In the genomic region with DNA sequence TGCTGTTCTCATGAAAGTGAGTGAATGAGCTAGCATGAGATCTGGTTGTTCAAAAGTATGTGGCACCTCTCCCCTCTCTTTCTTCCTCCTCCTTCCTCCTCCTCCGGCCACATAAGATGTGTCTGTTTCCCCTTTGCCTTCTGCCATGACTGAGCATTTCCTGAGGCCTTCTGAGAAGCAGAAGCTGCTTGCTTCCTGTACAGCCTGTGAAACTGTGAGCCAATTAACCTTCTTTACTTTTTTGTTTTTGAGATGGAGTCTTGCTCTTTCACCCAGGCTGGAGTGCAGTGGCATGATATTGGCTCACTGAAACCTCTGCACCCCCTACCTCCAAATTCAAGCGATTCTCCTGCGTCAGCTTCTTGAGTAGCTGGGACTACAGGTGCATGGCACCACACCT, we compare ENCODE assay signal across 9 cellular contexts. TPM values are rescaled to one million over a fixed set of nuclear protein-coding genes. Genes with fewer than 3 reads are reported as not detected.
A peak's percentile ranks its signal among the peaks of the same experiment; 100 is the strongest.
DNase-seq lines count a peak whose midpoint lies in the region; ATAC-seq, FAIRE-seq and TF ChIP-seq lines count a peak whose summit lies in the region.
"Had no signal": no experiment of that assay in that cellular context is flagged by ENCODE, and none has a peak within 500 bp of the region (broad histone marks: within the 10 kb centered on the region; RNA-seq: fewer than 3 reads in every experiment).

No MANE protein-coding gene starts in this region.

- WGBS in K562 (ENCODE audit: insufficient coverage, low coverage, missing lambda C conversion rate), result 83% methylated on average over 2 of the region's 3 CpGs

- peak overlapping the region; percentile 85 for H2AFZ ChIP-seq in K562 (ENCODE audit: low read depth, low read length)

- H3K4me1 ChIP-seq in K562 (replicated peaks in 1 of 2; ENCODE audit: control insufficient read depth in 2 of 2, insufficient read depth in 2 of 2, low read length in 2 of 2), result peaks cover 9 to 18% of the 10 kb centered on the region in 2 experiments

- FAIRE-seq in K562 (lab: Jason Lieb, UNC), result peak; percentile 62

- H3K9me1 ChIP-seq in K562 (ENCODE audit: control insufficient read depth, insufficient read depth, low read length), result no peaks in the 10 kb centered on the region

- no peak for DNase-seq in SK-N-MC (ENCODE audit: low read depth, low spot score)
- DNase-seq in K562 (ENCODE audit: extremely low read depth in 1 of 4, low spot score in 3 of 4), result peak in 2 of 4 experiments; percentile 25 to 62
- DNase-seq in stimulated activated CD8-positive, alpha-beta memory T cell treated with anti-CD3 and anti-CD28 coated beads, Interleukin-4, amount 100 ng/mL, for 48 hours, result peak; percentile 28
- DNase-seq in iPS-NIHi7 (ENCODE audit: extremely low spot score), result no peak
- no peak for DNase-seq in NCI-H510A (lab: John Stamatoyannopoulos, UW)

- ATAC-seq in GM21390 (IDR thresholded peaks at IDR 0.05; ENCODE audit: unreplicated experiment), result peak; percentile 70
- peak; percentile 77 for ATAC-seq in K562
- ATAC-seq in GM19035 (IDR thresholded peaks at IDR 0.05; ENCODE audit: unreplicated experiment), result no peak
- ATAC-seq in HG03025 (IDR thresholded peaks at IDR 0.05; ENCODE audit: low FRiP score, unreplicated experiment), result no peak

- no peak overlapping the region for H3K27ac ChIP-seq in SK-N-MC
- H3K27ac ChIP-seq in K562 (ENCODE audit: extremely low read depth, low read depth, low read length), result 0 out of 3 replicates have a peak overlapping the region, but pooled peaks have one; percentile 5

- intact Hi-C loops in K562 (cut with micrococcal nuclease), result no loop called here

- POLR2A ChIA-PET in K562 (lab: Yijun Ruan, JAX), result no interaction called here

- CTCF ChIA-PET in K562 (lab: Yijun Ruan, JAX; ENCODE audit: low intra/inter-chr PET ratio), result no interaction called here

- peak overlapping the region; percentile 17 for H3K4me2 ChIP-seq in K562 (ENCODE audit: insufficient read depth, low read length)

- in situ Hi-C loops in K562 (cut with MboI), result no loop called here

- TF ChIP-seq RAD21 in K562 (CRISPR knock-in tag; conservative IDR thresholded peaks at IDR 0.05 in 1 of 2, IDR thresholded peaks at IDR 0.05 in 1 of 2), result no peak

- H3K9ac ChIP-seq in SK-N-MC (ENCODE audit: insufficient read length), result no peak overlapping the region
- no peak overlapping the region for H3K9ac ChIP-seq in K562 (ENCODE audit: insufficient read depth in 1 of 2, low read depth in 2 of 2, low read length in 2 of 2)

- no peak for TF ChIP-seq EP300 in K562 (IDR thresholded peaks at IDR 0.05; ENCODE audit: low read length)

- H3K9me3 ChIP-seq in SK-N-MC (ENCODE audit: low read depth, low read length) (no peaks in the 10 kb centered on the region), K562 (replicated peaks; ENCODE audit: control insufficient read depth, insufficient read depth, low read depth, low read length) (no peaks in the 10 kb centered on the region; the same call in 1 of the 2 replicates)

- H4K20me1 ChIP-seq in K562 (replicated peaks; ENCODE audit: control insufficient read depth, insufficient read depth, low read length), result no peaks in the 10 kb centered on the region

- no peaks in the 10 kb centered on the region for H3K36me3 ChIP-seq in SK-N-MC (ENCODE audit: insufficient read depth, low read length)
- H3K36me3 ChIP-seq in K562 (ENCODE audit: control insufficient read depth, insufficient read depth, low read length), result no peaks in the 10 kb centered on the region

- no peaks in the 10 kb centered on the region for H3K27me3 ChIP-seq in K562 (ENCODE audit: control insufficient read depth in 2 of 2, insufficient read depth in 2 of 2, low read length in 2 of 2)

- H3K79me2 ChIP-seq in K562 (ENCODE audit: control insufficient read depth, insufficient read depth, low read length), result no peaks in the 10 kb centered on the region

- H3K4me3 ChIP-seq in SK-N-MC (peak overlapping the region; percentile 44), K562 (no peak overlapping the region)

- no TSS peak for BruUV-seq in K562 (replicated peaks; lab: Mats Ljungman, UMichigan)

- no peak for TF ChIP-seq POLR2A in K562 (conservative IDR thresholded peaks at IDR 0.05)

- TF ChIP-seq CTCF in K562 (IDR thresholded peaks at IDR 0.05 in 2 of 3, conservative IDR thresholded peaks at IDR 0.05 in 1 of 3; ENCODE audit: insufficient read depth in 2 of 3, low read depth in 1 of 3, low read length in 3 of 3), result no peak

TF ChIP-seq in K562, 482 proteins besides CTCF, POLR2A, EP300 and RAD21 (continues in another document):
- TF ChIP-seq GATAD2A (IDR thresholded peaks at IDR 0.05) (no peak), CTBP1 (IDR thresholded peaks at IDR 0.05; ENCODE audit: borderline replicate concordance) (peak; percentile 15; the same call in 1 of the 2 replicates), ZC3H8 (IDR thresholded peaks at IDR 0.05) (no peak), HDAC1 (IDR thresholded peaks at IDR 0.05) (no peak), XRCC4 (IDR thresholded peaks at IDR 0.05; ENCODE audit: extremely low read depth, insufficient read depth, insufficient read length) (no peak), RAD51 (IDR thresholded peaks at IDR 0.05; ENCODE audit: borderline replicate concordance, low read depth) (no peak), POLR2H (tag; IDR thresholded peaks at IDR 0.05; ENCODE audit: low read depth) (no peak), SAFB (IDR thresholded peaks at IDR 0.05; ENCODE audit: borderline replicate concordance, low read depth, low read length) (no peak), NFE2L1 (tag; IDR thresholded peaks at IDR 0.05; ENCODE audit: borderline replicate concordance, low read depth) (0 out of 2 replicates have a peak, but pooled peaks have one; percentile 18), DNMT1 (IDR thresholded peaks at IDR 0.05) (no peak), WHSC1 (IDR thresholded peaks at IDR 0.05; ENCODE audit: low read length) (no peak), MTF1 (CRISPR knock-in tag; IDR thresholded peaks at IDR 0.05; ENCODE audit: borderline replicate concordance) (no peak), RFX5 (IDR thresholded peaks at IDR 0.05; ENCODE audit: low read depth, low read length) (no peak), RCOR1 (IDR thresholded peaks at IDR 0.05; ENCODE audit: borderline replicate concordance in 1 of 2, low read depth in 2 of 2, low read length in 2 of 2) (0 out of 4 replicates have a peak, but pooled peaks of 1 of the 2 experiments have one; percentile 10)
- TF ChIP-seq, protein P1, sequence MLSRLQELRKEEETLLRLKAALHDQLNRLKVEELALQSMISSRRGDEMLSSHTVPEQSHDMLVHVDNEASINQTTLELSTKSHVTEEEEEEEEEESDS (CRISPR knock-in tag; IDR thresholded peaks at IDR 0.05), result no peak
- TF ChIP-seq, protein P2, sequence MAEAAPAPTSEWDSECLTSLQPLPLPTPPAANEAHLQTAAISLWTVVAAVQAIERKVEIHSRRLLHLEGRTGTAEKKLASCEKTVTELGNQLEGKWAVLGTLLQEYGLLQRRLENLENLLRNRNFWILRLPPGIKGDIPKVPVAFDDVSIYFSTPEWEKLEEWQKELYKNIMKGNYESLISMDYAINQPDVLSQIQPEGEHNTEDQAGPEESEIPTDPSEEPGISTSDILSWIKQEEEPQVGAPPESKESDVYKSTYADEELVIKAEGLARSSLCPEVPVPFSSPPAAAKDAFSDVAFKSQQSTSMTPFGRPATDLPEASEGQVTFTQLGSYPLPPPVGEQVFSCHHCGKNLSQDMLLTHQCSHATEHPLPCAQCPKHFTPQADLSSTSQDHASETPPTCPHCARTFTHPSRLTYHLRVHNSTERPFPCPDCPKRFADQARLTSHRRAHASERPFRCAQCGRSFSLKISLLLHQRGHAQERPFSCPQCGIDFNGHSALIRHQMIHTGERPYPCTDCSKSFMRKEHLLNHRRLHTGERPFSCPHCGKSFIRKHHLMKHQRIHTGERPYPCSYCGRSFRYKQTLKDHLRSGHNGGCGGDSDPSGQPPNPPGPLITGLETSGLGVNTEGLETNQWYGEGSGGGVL (CRISPR knock-in tag; IDR thresholded peaks at IDR 0.05), result no peak

RNA-seq across cellular contexts. Expression of a gene that starts 6.1 kb away (rescaled TPM):
- total RNA-seq in K562 (2011; cell fraction: chromatin; rRNA removed; ENCODE audit: low replicate concordance), result 0.49 TPM in 1 of 2 replicates, not detected in the other
- not detected in 2 replicates for total RNA-seq in K562 (2011; cell fraction: nucleolus; rRNA removed)
- 0.44 TPM in 1 of 2 replicates, not detected in the other for total RNA-seq in K562 (2011; cell fraction: nucleoplasm; rRNA removed)
- 0.41 TPM in 1 of 2 replicates, not detected in the other for total RNA-seq in K562 (2014; rRNA removed)
- 0.15 and 0.26 TPM in 2 replicates for total RNA-seq in K562 (2014; rRNA removed; fragmentation: Illumina TruSeq; extraction: Trizol)
- not detected in 2 replicates for total RNA-seq in K562 (2015; rRNA removed; fragmentation: Illumina TruSeq; extraction: Trizol)
- 0.36 TPM in 1 of 2 replicates, not detected in the other for total RNA-seq in K562 (2021)
- polyA plus RNA-seq in K562 (2011; rRNA removed), result 0.19 TPM in 1 of 2 replicates, not detected in the other
- 0.06 TPM in 1 of 2 replicates, not detected in the other for polyA plus RNA-seq in K562 (2011; cell fraction: cytosol; rRNA removed)
- 0.21 and 0.29 TPM in 2 replicates for polyA plus RNA-seq in K562 (2011; cell fraction: nucleus; rRNA removed)
- polyA plus RNA-seq in K562 (2012), result 0.21 and 0.33 TPM in 2 replicates
- 0.10 TPM in 1 of 2 replicates, not detected in the other for polyA plus RNA-seq in K562 (2014; fragmentation: Illumina TruSeq; extraction: Trizol)
- polyA plus RNA-seq in K562 (2014; fragmentation: Nextera tagmentation; extraction: Ambion mirVana), result under 1 TPM; 0.20 to 0.42 TPM
- not detected in 2 replicates for polyA plus RNA-seq in K562 (2014; rRNA removed)
- polyA minus RNA-seq in K562 (2011; rRNA and poly(A)+ RNA removed), result not detected in 2 replicates
- not detected in 2 replicates for polyA minus RNA-seq in K562 (2011; cell fraction: cytosol; rRNA and poly(A)+ RNA removed)
- polyA minus RNA-seq in K562 (2011; cell fraction: nucleus; rRNA and poly(A)+ RNA removed), result not detected in 2 replicates
- total RNA-seq: HT1080 had no signal

RNA-seq across cellular contexts. Expression of a gene that starts 37.1 kb away (rescaled TPM):
- total RNA-seq in K562 (2011; cell fraction: chromatin; rRNA removed; ENCODE audit: low replicate concordance), result 0.30 and 0.42 TPM in 2 replicates
- total RNA-seq in K562 (2011; cell fraction: nucleolus; rRNA removed), result 0.50 and 1.2 TPM in 2 replicates
- total RNA-seq in K562 (2011; cell fraction: nucleoplasm; rRNA removed), result 0.22 and 0.84 TPM in 2 replicates
- total RNA-seq in K562 (2014; rRNA removed) (0.04 TPM in 1 of 2 replicates, not detected in the other), K562 (2014; rRNA removed; fragmentation: Illumina TruSeq; extraction: Trizol) (0.26 TPM in 1 of 2 replicates, not detected in the other), K562 (2015; rRNA removed; fragmentation: Illumina TruSeq; extraction: Trizol) (not detected in 2 replicates), K562 (2021) (0.22 and 0.27 TPM in 2 replicates)
- polyA plus RNA-seq in K562 (2011; rRNA removed) (0.39 and 0.50 TPM in 2 replicates), K562 (2014; fragmentation: Illumina TruSeq; extraction: Trizol) (0.03 and 0.04 TPM in 2 replicates), K562 (2014; fragmentation: Nextera tagmentation; extraction: Ambion mirVana) (not detected), K562 (2014; rRNA removed) (not detected in 2 replicates)
- 0.21 and 0.65 TPM in 2 replicates for polyA plus RNA-seq in K562 (2011; cell fraction: cytosol; rRNA removed)
- 0.06 and 0.44 TPM in 2 replicates for polyA plus RNA-seq in K562 (2011; cell fraction: nucleus; rRNA removed)
- polyA plus RNA-seq in K562 (2012), result 0.07 TPM in 1 of 2 replicates, not detected in the other
- polyA minus RNA-seq in K562 (2011; rRNA and poly(A)+ RNA removed), result 0.39 and 0.60 TPM in 2 replicates
- polyA minus RNA-seq in K562 (2011; cell fraction: cytosol; rRNA and poly(A)+ RNA removed), result not detected in 2 replicates
- 0.13 TPM in 1 of 2 replicates, not detected in the other for polyA minus RNA-seq in K562 (2011; cell fraction: nucleus; rRNA and poly(A)+ RNA removed)

Comparison
In these comparisons a context has a peak if more than half of its experiments do, and no peak if none do; other contexts are left out.
1. ATAC-seq: peak in GM21390 (single experiment) and K562 (single experiment); none in GM19035 (single experiment) and HG03025 (single experiment).